Comparison of ENCODE assay signal across 21 cellular contexts in the genomic region with DNA sequence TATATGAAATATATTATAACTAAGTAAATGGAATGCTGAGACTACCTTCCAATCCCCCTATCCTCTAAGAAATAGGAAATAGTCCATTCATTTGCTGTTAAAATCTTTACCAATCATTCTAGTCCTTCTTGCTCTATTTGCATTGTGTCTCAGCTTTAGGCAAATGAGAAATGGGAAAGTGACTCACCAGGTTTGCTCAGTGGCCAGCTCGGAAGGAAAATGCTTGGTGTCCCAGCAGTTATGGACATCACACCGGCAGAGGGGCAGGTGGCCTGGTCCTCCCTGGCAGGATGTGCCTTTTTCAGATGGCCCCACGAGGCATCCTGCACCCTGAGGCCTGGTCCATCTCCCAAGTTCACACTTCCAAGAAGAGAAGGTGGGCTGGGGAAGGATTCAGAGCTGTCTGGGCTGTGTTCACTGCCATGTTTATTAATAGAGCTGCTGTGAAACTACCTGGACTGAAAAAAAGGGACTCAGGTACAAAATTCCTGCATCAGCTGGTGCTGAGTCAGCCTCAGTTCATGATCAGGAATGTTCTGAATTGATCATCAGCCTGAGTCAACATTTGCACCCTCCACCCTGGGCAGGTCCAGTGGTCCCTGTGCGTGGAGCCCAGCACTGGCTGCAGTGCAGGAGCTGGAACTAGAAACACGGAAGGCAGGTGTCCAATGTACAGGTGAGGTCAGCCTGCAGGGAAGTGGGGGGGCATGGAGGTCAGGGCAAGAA.
DNase-seq lines count a peak whose midpoint lies in the region; TF ChIP-seq lines count a peak whose summit lies in the region.
"Had no signal": no experiment of that assay in that cellular context is flagged by ENCODE, and none has a peak within 500 bp of the region (broad histone marks: within the 10 kb centered on the region; RNA-seq: fewer than 3 reads in every experiment).

No MANE protein-coding gene starts in this region.

- H3K4me3 ChIP-seq in kidney epithelial cell (ENCODE audit: low read depth, low read length) (no peak overlapping the region), esophagus muscularis mucosa (no peak overlapping the region), transverse colon (no peak overlapping the region)
- H3K4me3 ChIP-seq in CD4-positive, alpha-beta memory T cell (ENCODE audit: low read length in 2 of 2): no peak overlapping the region
- H3K4me3 ChIP-seq: BLaER1, left ventricle myocardium inferior, ovary, SJSA1, skin epidermis, thyroid gland had no signal

- H3K4me1 ChIP-seq in esophagus muscularis mucosa (no peaks in the 10 kb centered on the region), transverse colon (no peaks in the 10 kb centered on the region)
- no peaks in the 10 kb centered on the region for H3K4me1 ChIP-seq in CD4-positive, alpha-beta memory T cell (ENCODE audit: insufficient read depth, low read length)
- H3K4me1 ChIP-seq: left ventricle myocardium inferior, thyroid gland had no signal

- no peaks in the 10 kb centered on the region for H3K36me3 ChIP-seq in kidney epithelial cell (ENCODE audit: control insufficient read depth, insufficient read depth, low read length)
- no peaks in the 10 kb centered on the region for H3K36me3 ChIP-seq in esophagus muscularis mucosa
- no peaks in the 10 kb centered on the region for H3K36me3 ChIP-seq in transverse colon
- H3K36me3 ChIP-seq in CD4-positive, alpha-beta memory T cell (ENCODE audit: insufficient read depth, low read length): no peaks in the 10 kb centered on the region
- H3K36me3 ChIP-seq: BLaER1, left ventricle myocardium inferior, ovary, SJSA1, thyroid gland had no signal

- WGBS in esophagus muscularis mucosa: 93% methylated on average over 4 of the region's 5 CpGs
- 87% methylated on average over 5 of the region's 5 CpGs; no CpG with 5 or more reads in 1 of the 2 donors for WGBS in transverse colon (ENCODE audit: low coverage in 1 of 2), 2 donors

- H3K27me3 Mint-ChIP-seq in Calu3 (ENCODE audit: unreplicated experiment): peaks cover 29% of the 10 kb centered on the region
- H3K27me3 Mint-ChIP-seq in CD4-positive, alpha-beta memory T cell: peaks cover 10 to 18% of the 10 kb centered on the region in 2 donors

- TF ChIP-seq CTCF in Calu3 (IDR thresholded peaks at IDR 0.05; ENCODE audit: unreplicated experiment): no peak
- no peak for TF ChIP-seq CTCF in kidney epithelial cell (IDR thresholded peaks at IDR 0.05; ENCODE audit: insufficient read depth, low read length, poor library complexity, severe bottlenecking)
- no peak for TF ChIP-seq CTCF in esophagus muscularis mucosa (IDR thresholded peaks at IDR 0.05)
- no peak for TF ChIP-seq CTCF in transverse colon (IDR thresholded peaks at IDR 0.05)

- no peaks in the 10 kb centered on the region for H3K4me1 Mint-ChIP-seq in Calu3 (ENCODE audit: low read depth, unreplicated experiment)
- H3K4me1 Mint-ChIP-seq in CD4-positive, alpha-beta memory T cell: peaks cover 0 to 8% (median 1%) of the 10 kb centered on the region in 4 donors
- H3K4me1 Mint-ChIP-seq: activated CD4-positive, alpha-beta T cell treated with anti-CD3 and anti-CD28 coated beads for 36 hours had no signal

- DNase-seq in Calu3 (peak; percentile 24), HT1080 (ENCODE audit: low read depth) (peak; percentile 35), T47D (ENCODE audit: low read depth in 1 of 2, low spot score in 1 of 2) (peak; percentile 48 to 62), kidney epithelial cell (ENCODE audit: low read depth) (peak; percentile 35), esophagus muscularis mucosa (ENCODE audit: extremely low spot score) (no peak), transverse colon (no peak), kidney glomerular epithelial cell (lab: John Stamatoyannopoulos, UW) (no peak)
- DNase-seq in CD4-positive, alpha-beta memory T cell: no peak
- DNase-seq: activated CD4-positive, alpha-beta T cell treated with anti-CD3 and anti-CD28 coated beads for 36 hours; activated naive CD4-positive, alpha-beta T cell treated with Interleukin-2 at 50 U/mL for 16 hours; Kasumi-1; left ventricle myocardium inferior; NCI-H1436 treated with DMSO at 0.1 percent for 48 hours; NCI-H226; ovary; thyroid gland had no signal

- no peaks in the 10 kb centered on the region for H3K36me3 Mint-ChIP-seq in Calu3 (ENCODE audit: insufficient read depth, unreplicated experiment)
- no peaks in the 10 kb centered on the region for H3K36me3 Mint-ChIP-seq in CD4-positive, alpha-beta memory T cell

- no TSS peak for BruUV-seq in Calu3 (replicated peaks; lab: Mats Ljungman, UMichigan)

- POLR2A ChIA-PET in CD4-positive, alpha-beta memory T cell (lab: Charles Lee; ENCODE audit: partially characterized antibody): interaction anchor here (0.6 kb wide), 1 partner anchor 57 kb away, joined by 3 read pairs; no protein-coding TSS in a partner anchor

- CTCF ChIA-PET in Calu3 (lab: Charles Lee): interaction anchor here (1.3 kb wide), 2 partner anchors 550 to 560 kb away, joined by 8 to 9 read pairs; no protein-coding TSS in a partner anchor
- CTCF ChIA-PET in CD4-positive, alpha-beta memory T cell (lab: Charles Lee; ENCODE audit: partially characterized antibody): interaction anchor here (1.5 to 3.2 kb wide), 2 partner anchors 11 to 559 kb away, joined by 5 to 27 read pairs; no protein-coding TSS in a partner anchor

- no peak overlapping the region for H3K4me3 Mint-ChIP-seq in Calu3 (ENCODE audit: low read depth, unreplicated experiment)
- H3K4me3 Mint-ChIP-seq in CD4-positive, alpha-beta memory T cell: no peak overlapping the region
- H3K4me3 Mint-ChIP-seq: activated CD4-positive, alpha-beta T cell treated with anti-CD3 and anti-CD28 coated beads for 36 hours; dendritic cell treated with granulocyte-macrophage colony-stimulating factor and Interleukin-4, amounts not matched to agents 40 ng/mL and 50 ng/mL, for 4 days; T-helper 2 cell treated with Interferon-gamma antibody and Interleukin-4, amounts not matched to agents 5 μg/mL and 100 μg/mL, for 36 hours had no signal

- no peak overlapping the region for H3K27ac ChIP-seq in esophagus muscularis mucosa (replicated peaks in 1 of 4)
- no peak overlapping the region for H3K27ac ChIP-seq in transverse colon
- no peak overlapping the region for H3K27ac ChIP-seq in CD4-positive, alpha-beta memory T cell (ENCODE audit: low read depth, low read length)
- H3K27ac ChIP-seq: BLaER1, left ventricle myocardium inferior, ovary, SJSA1, skin epidermis, thyroid gland had no signal

- TF ChIP-seq EP300 in esophagus muscularis mucosa (IDR thresholded peaks at IDR 0.05) (no peak), transverse colon (IDR thresholded peaks at IDR 0.05; ENCODE audit: low read depth) (no peak)

- H3K27ac Mint-ChIP-seq in Calu3 (ENCODE audit: unreplicated experiment): no peak overlapping the region
- H3K27ac Mint-ChIP-seq in CD4-positive, alpha-beta memory T cell: no peak overlapping the region
- H3K27ac Mint-ChIP-seq: activated CD4-positive, alpha-beta T cell treated with anti-CD3 and anti-CD28 coated beads for 36 hours; dendritic cell treated with granulocyte-macrophage colony-stimulating factor and Interleukin-4, amounts not matched to agents 40 ng/mL and 50 ng/mL, for 4 days; T-helper 2 cell treated with Interferon-gamma antibody and Interleukin-4, amounts not matched to agents 5 μg/mL and 100 μg/mL, for 36 hours had no signal

- TF ChIP-seq POLR2A in esophagus muscularis mucosa (IDR thresholded peaks at IDR 0.05; ENCODE audit: low read depth) (no peak), transverse colon (IDR thresholded peaks at IDR 0.05) (no peak)

- H3K9me3 Mint-ChIP-seq in Calu3 (ENCODE audit: low read depth, unreplicated experiment): peaks cover 3% of the 10 kb centered on the region
- H3K9me3 Mint-ChIP-seq in CD4-positive, alpha-beta memory T cell: peaks cover 0 to 15% (median 2%) of the 10 kb centered on the region in 8 donors
- H3K9me3 Mint-ChIP-seq: dendritic cell treated with granulocyte-macrophage colony-stimulating factor and Interleukin-4, amounts not matched to agents 40 ng/mL and 50 ng/mL, for 4 days had no signal

- in situ Hi-C loops in T47D (cut with HindIII; ENCODE audit: low pct_unique_long_range_greater_than_20kb, low sequenced_read_pairs): no loop called here
- in situ Hi-C loops in transverse colon (cut with MboI; ENCODE audit: low pct_ligation_motif_present in 1 of 4, low pct_unique_long_range_greater_than_20kb in 1 of 4, low sequenced_read_pairs in 3 of 4): loop anchor here in 1 of 4 donors (10.0 to 25.0 kb wide), 2 partner anchors 558 to 1030 kb away; no protein-coding TSS in a partner anchor

- H3K9me3 ChIP-seq in esophagus muscularis mucosa: no peaks in the 10 kb centered on the region
- H3K9me3 ChIP-seq in transverse colon: no peaks in the 10 kb centered on the region
- H3K9me3 ChIP-seq in CD4-positive, alpha-beta memory T cell (ENCODE audit: control insufficient read depth in 1 of 2, low read length in 2 of 2): no peaks in the 10 kb centered on the region
- H3K9me3 ChIP-seq: ovary, thyroid gland had no signal

- intact Hi-C loops in Calu3 (cut with micrococcal nuclease; ENCODE audit: unreplicated experiment): no loop called here
- intact Hi-C loops in esophagus muscularis mucosa (cut with DNase I): no loop called here
- intact Hi-C loops in transverse colon (cut with DNase I; ENCODE audit: low total_unique reads): no loop called here
- intact Hi-C loops in CD4-positive, alpha-beta memory T cell (cut with micrococcal nuclease): no loop called here

- H3K27me3 ChIP-seq in kidney epithelial cell (ENCODE audit: control insufficient read depth, insufficient read depth, low read length) (no peaks in the 10 kb centered on the region), esophagus muscularis mucosa (no peaks in the 10 kb centered on the region), transverse colon (no peaks in the 10 kb centered on the region)
- H3K27me3 ChIP-seq in CD4-positive, alpha-beta memory T cell (ENCODE audit: insufficient read depth, low read length): no peaks in the 10 kb centered on the region
- H3K27me3 ChIP-seq: BLaER1, ovary, SJSA1, thyroid gland had no signal

Comparison
In these comparisons a context has a peak if more than half of its experiments do, and no peak if none do; other contexts are left out.
1. DNase-seq: peak in Calu3 (single experiment), HT1080 (single experiment), T47D (2 of 2) and kidney epithelial cell (single experiment); none in esophagus muscularis mucosa (single experiment), transverse colon (single experiment), CD4-positive, alpha-beta memory T cell (0 of 5) and kidney glomerular epithelial cell (single experiment).